ENCODE assay signal across 34 cellular contexts in genomic region chr3:26628915-26629314, GRCh38. TPM values are rescaled to one million over a fixed set of nuclear protein-coding genes. Genes with fewer than 3 reads are reported as not detected.
"Had no signal": no experiment of that assay in that cellular context is flagged by ENCODE, and none has a peak within 500 bp of the region (broad histone marks: within the 10 kb centered on the region; RNA-seq: fewer than 3 reads in every experiment).

No MANE protein-coding gene starts in this region.

- ATAC-seq: naive thymus-derived CD8-positive, alpha-beta T cell; natural killer cell treated with Interleukin-12 subunit alpha and Interleukin-12 subunit beta and Interleukin-15 and Interleukin-18, amount 100 ng/mL, for 72 hours; right cardiac atrium; sciatic nerve; stimulated activated memory B cell treated with anti-CD40 and anti-IgM and Interleukin-4, amounts not matched to agents 10 μg/mL and 1 μg/mL and 100 μg/mL, for 72 hours; stimulated activated naive CD8-positive, alpha-beta T cell treated with anti-CD3 and anti-CD28 coated beads, Interleukin-15, amount 100 ng/mL, for 72 hours; stimulated activated naive CD8-positive, alpha-beta T cell treated with anti-CD3 and anti-CD28 coated beads, Interleukin-15, Interleukin-2, amounts not matched to agents 100 U/mL and 50 U/mL, for 24 hours; upper lobe of right lung had no signal

- H3K27me3 ChIP-seq: ovary, testis, uterus had no signal

- H3K4me1 ChIP-seq: parathyroid adenoma, psoas muscle, spleen, testis, tibial artery, upper lobe of right lung, uterus had no signal

- H3K9ac ChIP-seq: parathyroid adenoma had no signal

- H2AFZ ChIP-seq: parathyroid adenoma had no signal

- H3K4me3 ChIP-seq: ovary, psoas muscle, skin epidermis, smooth muscle cell, spleen, suprapubic skin, testis, tibial artery, transverse colon, upper lobe of right lung, uterus had no signal

- H3K79me2 ChIP-seq: parathyroid adenoma had no signal

- H3K4me1 Mint-ChIP-seq: naive thymus-derived CD8-positive, alpha-beta T cell; stimulated activated memory B cell treated with anti-CD40 and anti-IgM and Interleukin-4, amounts not matched to agents 10 μg/mL and 1 μg/mL and 100 μg/mL, for 72 hours; stimulated activated naive CD8-positive, alpha-beta T cell treated with anti-CD3 and anti-CD28 coated beads, Interleukin-15, amount 100 ng/mL, for 72 hours had no signal

- H3K9me3 Mint-ChIP-seq: nephron progenitor cell, neural crest cell, type B pancreatic cell had no signal

- H3K4me3 Mint-ChIP-seq: naive thymus-derived CD8-positive, alpha-beta T cell; natural killer cell treated with Interleukin-12 subunit alpha and Interleukin-12 subunit beta and Interleukin-15 and Interleukin-18, amount 100 ng/mL, for 72 hours; nephron progenitor cell; neural crest cell; stimulated activated memory B cell treated with anti-CD40 and anti-IgM and Interleukin-4, amounts not matched to agents 10 μg/mL and 1 μg/mL and 100 μg/mL, for 72 hours; stimulated activated naive CD8-positive, alpha-beta T cell treated with anti-CD3 and anti-CD28 coated beads, Interleukin-15, amount 100 ng/mL, for 72 hours; type B pancreatic cell had no signal

- H3K27ac ChIP-seq: ovary, parathyroid adenoma, psoas muscle, skin epidermis, spleen, suprapubic skin, testis, tibial artery, transverse colon, upper lobe of right lung, uterus had no signal

- H3K36me3 Mint-ChIP-seq: natural killer cell treated with Interleukin-12 subunit alpha and Interleukin-12 subunit beta and Interleukin-15 and Interleukin-18, amount 100 ng/mL, for 72 hours; stimulated activated memory B cell treated with anti-CD40 and anti-IgM and Interleukin-4, amounts not matched to agents 10 μg/mL and 1 μg/mL and 100 μg/mL, for 72 hours; type B pancreatic cell had no signal

- H3K27ac Mint-ChIP-seq: naive thymus-derived CD8-positive, alpha-beta T cell; natural killer cell treated with Interleukin-12 subunit alpha and Interleukin-12 subunit beta and Interleukin-15 and Interleukin-18, amount 100 ng/mL, for 72 hours; nephron progenitor cell; progenitor cell of endocrine pancreas; stimulated activated memory B cell treated with anti-CD40 and anti-IgM and Interleukin-4, amounts not matched to agents 10 μg/mL and 1 μg/mL and 100 μg/mL, for 72 hours; stimulated activated naive CD8-positive, alpha-beta T cell treated with anti-CD3 and anti-CD28 coated beads, Interleukin-15, amount 100 ng/mL, for 72 hours; type B pancreatic cell had no signal

- DNase-seq: naive thymus-derived CD8-positive, alpha-beta T cell; nephron progenitor cell; occipital lobe; ovary; posterior cingulate gyrus; psoas muscle; right cardiac atrium; spleen; stimulated activated CD4-positive, alpha-beta T cell treated with anti-CD3 and anti-CD28 coated beads, Interleukin-12 subunit alpha, Interleukin-12 subunit beta, amount 100 ng/mL, for 4 hours; stimulated activated CD4-positive, alpha-beta T cell treated with anti-CD3 and anti-CD28 coated beads, Interleukin-1b, Interleukin-23, amount 100 ng/mL, for 48 hours; stimulated activated CD4-positive, alpha-beta T cell treated with anti-CD3 and anti-CD28 coated beads, Interleukin-4, amount 100 ng/mL, for 1 hour; stimulated activated CD4-positive, alpha-beta T cell treated with anti-CD3 and anti-CD28 coated beads, Interleukin-4, amount 100 ng/mL, for 4 hours; stimulated activated CD8-positive, alpha-beta memory T cell treated with anti-CD3 and anti-CD28 coated beads, Interleukin-4, amount 100 ng/mL, for 48 hours; stimulated activated naive CD4-positive, alpha-beta T cell; stimulated activated naive CD8-positive, alpha-beta T cell treated with anti-CD3 and anti-CD28 coated beads, Interleukin-15, amount 100 ng/mL, for 72 hours; stimulated activated naive CD8-positive, alpha-beta T cell treated with anti-CD3 and anti-CD28 coated beads, Interleukin-15, Interleukin-2, amounts not matched to agents 100 U/mL and 50 U/mL, for 24 hours; substantia nigra; testis; tibial artery; transverse colon; upper lobe of right lung; uterus had no signal

- H3K4me2 ChIP-seq: smooth muscle cell had no signal

- H3K9me3 ChIP-seq: ovary, psoas muscle, spleen, suprapubic skin, testis, tibial artery, transverse colon, upper lobe of right lung, uterus had no signal

- H3K36me3 ChIP-seq: ovary, spleen, suprapubic skin, tibial artery, transverse colon, upper lobe of right lung, uterus had no signal

RNA-seq across cellular contexts. Expression of gene LRRC3B, which starts 6.3 kb away (rescaled TPM):
- total RNA-seq: naive thymus-derived CD8-positive, alpha-beta T cell; natural killer cell treated with Interleukin-12 subunit alpha and Interleukin-12 subunit beta and Interleukin-15 and Interleukin-18, amount 100 ng/mL, for 72 hours; osteoblast; renal cortical epithelial cell; smooth muscle cell; spleen; suprapubic skin had no signal
- polyA plus RNA-seq: naive thymus-derived CD8-positive, alpha-beta T cell; smooth muscle cell had no signal
